1 cellular context compared by ENCODE assay signal in genomic region chr2:237692601-237693079, GRCh38.
TF ChIP-seq lines count a peak whose summit lies in the region.

No MANE protein-coding gene starts in this region.

TF ChIP-seq in HepG2, 621 proteins besides CTCF, POLR2A, EP300 and RAD21 (continued from another document and continues in another):
- no peak for TF ChIP-seq BRF2 (CRISPR knock-in tag; IDR thresholded peaks at IDR 0.05)
- TF ChIP-seq SMARCC2 (IDR thresholded peaks at IDR 0.05), result no peak
- TF ChIP-seq PRPF4 (IDR thresholded peaks at IDR 0.05; ENCODE audit: low read depth, low read length, poor library complexity, severe bottlenecking), result no peak
- peak; percentile 84 for TF ChIP-seq ZNF605 (CRISPR knock-in tag; IDR thresholded peaks at IDR 0.05)
- TF ChIP-seq ZNF660 (CRISPR knock-in tag; IDR thresholded peaks at IDR 0.05; ENCODE audit: borderline replicate concordance, low read depth), result no peak
- no peak for TF ChIP-seq SMAD3 (CRISPR knock-in tag; IDR thresholded peaks at IDR 0.05)
- no peak for TF ChIP-seq USF2 (IDR thresholded peaks at IDR 0.05; ENCODE audit: low read depth, low read length)
- TF ChIP-seq USF2 (CRISPR knock-in tag; IDR thresholded peaks at IDR 0.05; ENCODE audit: borderline replicate concordance), result no peak
- no peak; the same call in 1 of the 2 replicates for TF ChIP-seq ARNTL (CRISPR knock-in tag; IDR thresholded peaks at IDR 0.05)
- TF ChIP-seq ERF (CRISPR knock-in tag; IDR thresholded peaks at IDR 0.05), result no peak
- no peak for TF ChIP-seq ZFP1 (CRISPR knock-in tag; IDR thresholded peaks at IDR 0.05)
- no peak for TF ChIP-seq BRD4 (CRISPR knock-in tag; IDR thresholded peaks at IDR 0.05)
- TF ChIP-seq HCFC1 (IDR thresholded peaks at IDR 0.05; ENCODE audit: low read depth, low read length), result no peak
- TF ChIP-seq YEATS4 (CRISPR knock-in tag; IDR thresholded peaks at IDR 0.05; ENCODE audit: borderline replicate concordance), result no peak
- TF ChIP-seq HNRNPLL (IDR thresholded peaks at IDR 0.05; ENCODE audit: low read depth, low read length, poor library complexity, severe bottlenecking), result peak; percentile 68
- TF ChIP-seq HMGA1 (CRISPR knock-in tag; conservative IDR thresholded peaks at IDR 0.05), result no peak
- TF ChIP-seq CHCHD3 (CRISPR knock-in tag; IDR thresholded peaks at IDR 0.05), result no peak
- TF ChIP-seq HOXA9 (CRISPR knock-in tag; IDR thresholded peaks at IDR 0.05; ENCODE audit: borderline replicate concordance), result 0 out of 2 replicates have a peak, but pooled peaks have one; percentile 57
- no peak for TF ChIP-seq NFATC3 (CRISPR knock-in tag; IDR thresholded peaks at IDR 0.05)
- no peak for TF ChIP-seq HOXA5 (CRISPR knock-in tag; IDR thresholded peaks at IDR 0.05)
- TF ChIP-seq MLX (CRISPR knock-in tag; IDR thresholded peaks at IDR 0.05), result no peak
- TF ChIP-seq CBX1 (IDR thresholded peaks at IDR 0.05; ENCODE audit: low read depth), result no peak
- no peak for TF ChIP-seq FOXJ3 (CRISPR knock-in tag; IDR thresholded peaks at IDR 0.05; ENCODE audit: borderline replicate concordance)
- 0 out of 2 replicates have a peak, but pooled peaks have one; percentile 1 for TF ChIP-seq ZBTB44 (CRISPR knock-in tag; IDR thresholded peaks at IDR 0.05)
- no peak for TF ChIP-seq KDM4B (CRISPR knock-in tag; IDR thresholded peaks at IDR 0.05)
- TF ChIP-seq CCAR2 (optimal IDR thresholded peaks at IDR 0.05; ENCODE audit: low read depth, low read length), result no peak
- TF ChIP-seq ZMYM2 (CRISPR knock-in tag; IDR thresholded peaks at IDR 0.05), result no peak
- TF ChIP-seq ZBTB40 (IDR thresholded peaks at IDR 0.05), result no peak
- TF ChIP-seq ZBTB40 (CRISPR knock-in tag; IDR thresholded peaks at IDR 0.05), result peak; percentile 67; the same call in 1 of the 2 replicates
- no peak for TF ChIP-seq TEAD2 (CRISPR knock-in tag; IDR thresholded peaks at IDR 0.05)
- TF ChIP-seq ZNF253 (CRISPR knock-in tag; IDR thresholded peaks at IDR 0.05; ENCODE audit: borderline replicate concordance), result no peak
- TF ChIP-seq DMAP1 (CRISPR knock-in tag; IDR thresholded peaks at IDR 0.05), result peak; percentile 60; the same call in 1 of the 2 replicates
- 0 out of 2 replicates have a peak, but pooled peaks have one; percentile 3 for TF ChIP-seq RCOR2 (CRISPR knock-in tag; IDR thresholded peaks at IDR 0.05)
- no peak for TF ChIP-seq ZNF383 (CRISPR knock-in tag; IDR thresholded peaks at IDR 0.05; ENCODE audit: borderline replicate concordance)
- TF ChIP-seq SP140L (CRISPR knock-in tag; IDR thresholded peaks at IDR 0.05; ENCODE audit: borderline replicate concordance), result no peak
- no peak for TF ChIP-seq RERE (CRISPR knock-in tag; IDR thresholded peaks at IDR 0.05; ENCODE audit: low read depth)
- TF ChIP-seq RNF2 (conservative IDR thresholded peaks at IDR 0.05; ENCODE audit: low read depth), result no peak; the same call in 1 of the 2 replicates
- TF ChIP-seq KDM5A (IDR thresholded peaks at IDR 0.05; ENCODE audit: borderline replicate concordance, low read length), result no peak
- no peak for TF ChIP-seq E2F1 (CRISPR knock-in tag; IDR thresholded peaks at IDR 0.05)
- peak; percentile 10; the same call in 1 of the 2 replicates for TF ChIP-seq RXRB (CRISPR knock-in tag; IDR thresholded peaks at IDR 0.05; ENCODE audit: borderline replicate concordance)
- TF ChIP-seq ATF3 (CRISPR knock-in tag; IDR thresholded peaks at IDR 0.05), result no peak
- TF ChIP-seq ZNF234 (CRISPR knock-in tag; conservative IDR thresholded peaks at IDR 0.05), result no peak
- no peak for TF ChIP-seq GPN1 (CRISPR knock-in tag; IDR thresholded peaks at IDR 0.05; ENCODE audit: borderline replicate concordance)
- no peak for TF ChIP-seq NFE2L2 (IDR thresholded peaks at IDR 0.05; ENCODE audit: low read length)
